14 cellular contexts compared by ENCODE assay signal in the genomic region with DNA sequence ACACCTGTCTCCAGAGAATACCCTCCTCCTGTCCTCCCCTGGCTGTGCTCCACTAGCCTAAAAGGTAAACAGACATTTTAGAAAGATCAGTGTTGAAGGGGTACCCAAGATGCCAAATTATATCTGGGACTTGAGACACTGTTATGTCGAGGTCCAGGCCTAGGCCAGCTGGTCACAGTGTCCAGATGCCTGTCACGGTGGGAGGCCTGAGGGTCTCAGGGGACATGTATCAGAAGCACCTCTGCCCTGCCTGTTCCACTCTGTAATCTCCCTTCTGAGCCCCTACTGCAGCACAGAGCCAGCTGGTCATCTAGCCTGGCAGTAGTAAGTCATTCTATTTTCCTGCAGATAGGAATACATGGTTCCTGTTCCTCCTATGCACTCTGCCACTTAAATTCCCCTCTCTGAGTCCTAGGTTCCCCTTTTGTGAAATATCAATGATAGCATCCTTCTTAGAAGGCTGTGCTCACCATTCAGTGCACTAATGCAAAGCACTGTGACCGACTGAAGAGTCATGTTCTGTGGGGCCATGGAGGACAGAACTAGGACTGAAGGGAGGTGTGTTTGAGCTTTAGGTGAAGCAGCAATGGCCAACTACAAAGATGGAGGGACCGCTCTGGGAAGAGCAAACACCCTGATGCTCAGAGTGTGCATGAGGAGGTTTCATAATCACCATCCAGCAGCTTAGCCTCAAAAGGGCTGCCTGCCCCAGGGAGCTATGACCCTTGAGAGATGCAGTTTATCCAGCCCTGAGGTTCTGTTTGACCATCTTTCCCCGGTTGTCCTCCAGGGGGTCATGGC. TPM values are rescaled to one million over a fixed set of nuclear protein-coding genes. Genes with fewer than 3 reads are reported as not detected.
"Had no signal": no experiment of that assay in that cellular context is flagged by ENCODE, and none has a peak within 500 bp of the region (broad histone marks: within the 10 kb centered on the region; RNA-seq: fewer than 3 reads in every experiment).

No MANE protein-coding gene starts in this region.

- H3K9me3 ChIP-seq: thyroid gland had no signal

- H3K4me3 ChIP-seq: dorsolateral prefrontal cortex, thyroid gland had no signal

- H3K36me3 ChIP-seq: thyroid gland had no signal

- DNase-seq: activated CD4-positive, alpha-beta T cell treated with anti-CD3 and anti-CD28 coated beads, Interleukin-2, amount 10 ng/mL, durations not matched to agents 7 days and 5 days; activated effector memory CD4-positive, alpha-beta T cell treated with anti-CD3 and anti-CD28 coated beads, Interleukin-2, amount 50 U/mL, for 16 hours; activated naive CD8-positive, alpha-beta T cell treated with anti-CD3 and anti-CD28 coated beads for 36 hours; activated T-cell treated with anti-CD3 and anti-CD28 coated beads, Interleukin-2, amount 50 U/mL, for 24 hours; natural killer cell; nucleus accumbens; stimulated activated CD4-positive, alpha-beta T cell treated with anti-CD3 and anti-CD28 coated beads, Interleukin-4, amount 100 ng/mL, for 24 hours; T-helper 9 cell had no signal

- H3K27me3 ChIP-seq: dorsolateral prefrontal cortex, thyroid gland had no signal

- ATAC-seq: esophagus mucosa, natural killer cell, WTC11 had no signal

- H3K4me3 Mint-ChIP-seq: activated CD4-positive, alpha-beta T cell treated with anti-CD3 and anti-CD28 coated beads, Interleukin-2, amount 10 ng/mL, durations not matched to agents 7 days and 5 days; activated naive CD8-positive, alpha-beta T cell treated with anti-CD3 and anti-CD28 coated beads for 36 hours; activated T-cell treated with anti-CD3 and anti-CD28 coated beads, Interleukin-2, amount 50 U/mL, for 24 hours; memory B cell; natural killer cell; stimulated activated naive CD8-positive, alpha-beta T cell treated with anti-CD3 and anti-CD28 coated beads, Interleukin-15, Interleukin-2, amounts not matched to agents 100 ng/mL and 50 ng/mL, for 24 hours; WTC11 had no signal

- H3K9me3 Mint-ChIP-seq: activated CD4-positive, alpha-beta T cell treated with anti-CD3 and anti-CD28 coated beads, Interleukin-2, amount 10 ng/mL, durations not matched to agents 7 days and 5 days; activated naive CD8-positive, alpha-beta T cell treated with anti-CD3 and anti-CD28 coated beads for 36 hours; activated T-cell treated with anti-CD3 and anti-CD28 coated beads, Interleukin-2, amount 50 U/mL, for 24 hours; memory B cell; natural killer cell; stimulated activated naive CD8-positive, alpha-beta T cell treated with anti-CD3 and anti-CD28 coated beads, Interleukin-15, Interleukin-2, amounts not matched to agents 100 ng/mL and 50 ng/mL, for 24 hours; WTC11 had no signal

- H3K27ac Mint-ChIP-seq: activated CD4-positive, alpha-beta T cell treated with anti-CD3 and anti-CD28 coated beads, Interleukin-2, amount 10 ng/mL, durations not matched to agents 7 days and 5 days; activated naive CD8-positive, alpha-beta T cell treated with anti-CD3 and anti-CD28 coated beads for 36 hours; activated T-cell treated with anti-CD3 and anti-CD28 coated beads, Interleukin-2, amount 50 U/mL, for 24 hours; memory B cell; natural killer cell; stimulated activated naive CD8-positive, alpha-beta T cell treated with anti-CD3 and anti-CD28 coated beads, Interleukin-15, Interleukin-2, amounts not matched to agents 100 ng/mL and 50 ng/mL, for 24 hours had no signal

- H3K27me3 Mint-ChIP-seq: activated CD4-positive, alpha-beta T cell treated with anti-CD3 and anti-CD28 coated beads, Interleukin-2, amount 10 ng/mL, durations not matched to agents 7 days and 5 days had no signal

- H3K36me3 Mint-ChIP-seq: activated naive CD8-positive, alpha-beta T cell treated with anti-CD3 and anti-CD28 coated beads for 36 hours; memory B cell; natural killer cell; WTC11 had no signal

RNA-seq across cellular contexts. Expression of gene TUB, which starts 44.8 kb away (rescaled TPM):
- total RNA-seq: natural killer cell had no signal
